Comparison of ENCODE assay signal across 9 cellular contexts in the genomic region with DNA sequence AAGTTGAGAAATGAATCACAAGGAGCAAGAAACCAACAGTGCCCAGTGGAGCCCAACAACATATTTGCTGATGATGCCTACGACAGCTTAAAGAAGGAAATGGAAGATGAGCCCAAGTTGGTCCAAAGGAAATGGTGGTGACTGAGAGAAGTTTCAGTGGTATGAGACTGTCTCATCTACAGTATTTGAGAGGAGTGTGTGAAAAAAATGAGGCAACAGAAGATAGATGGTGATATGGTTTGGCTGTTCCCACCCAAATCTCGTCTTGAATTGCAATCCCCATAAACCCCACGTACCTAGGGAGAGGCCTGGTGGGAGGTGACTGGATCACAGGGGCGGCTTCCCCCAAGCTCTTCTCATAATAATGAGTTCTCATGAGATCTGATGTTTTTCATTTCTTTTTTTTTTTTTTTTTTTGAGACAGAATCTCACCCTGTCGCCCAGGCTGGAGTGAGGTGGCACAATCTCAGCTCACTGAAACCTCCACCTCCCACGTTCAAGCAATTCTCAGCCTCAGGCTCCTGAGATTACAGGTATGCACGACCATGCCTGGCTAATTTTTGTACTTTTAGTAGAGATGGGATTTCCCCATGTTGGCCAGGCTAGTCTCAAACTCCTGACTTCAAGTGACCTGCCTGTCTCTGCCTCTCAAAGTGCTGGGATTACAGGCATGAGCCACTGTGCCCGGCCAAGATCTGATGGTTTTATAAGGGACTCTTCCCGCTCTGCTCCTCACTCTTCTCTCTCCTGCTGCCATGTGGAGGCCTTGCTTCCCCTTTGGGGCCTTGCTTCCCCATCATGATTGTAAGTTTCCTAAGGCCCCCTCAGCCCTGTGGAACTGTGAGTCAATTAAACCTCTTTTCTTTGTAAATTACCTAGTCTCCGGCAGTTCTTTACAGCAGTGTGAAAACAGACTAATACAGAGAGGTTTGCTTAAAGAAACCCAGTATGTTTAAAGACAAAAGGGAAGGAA. TPM values are rescaled to one million over a fixed set of nuclear protein-coding genes. Genes with fewer than 3 reads are reported as not detected.
DNase-seq lines count a peak whose midpoint lies in the region; ATAC-seq and TF ChIP-seq lines count a peak whose summit lies in the region.
"Had no signal": no experiment of that assay in that cellular context is flagged by ENCODE, and none has a peak within 500 bp of the region (broad histone marks: within the 10 kb centered on the region; RNA-seq: fewer than 3 reads in every experiment).

No MANE protein-coding gene starts in this region.

- CTCF ChIA-PET in RWPE1 (lab: Yijun Ruan, JAX): interaction anchor here (0.7 kb wide), 1 partner anchor 200 kb away, joined by 5 read pairs; no protein-coding TSS in a partner anchor

- H3K27ac ChIP-seq in WERI-Rb-1 (no peak overlapping the region), RWPE1 (no peak overlapping the region)

- no peak overlapping the region for H3K27ac Mint-ChIP-seq in endothelial cell (ENCODE audit: unreplicated experiment)

- H3K4me3 ChIP-seq in GM12875 (ENCODE audit: low read depth, low read length) (peak overlapping the region; percentile 16), WERI-Rb-1 (ENCODE audit: low read depth, low read length) (no peak overlapping the region)

- TF ChIP-seq CTCF in GM12875 (IDR thresholded peaks at IDR 0.05; ENCODE audit: borderline replicate concordance, insufficient read depth, low read depth, low read length) (no peak), endothelial cell (IDR thresholded peaks at IDR 0.05; ENCODE audit: unreplicated experiment) (no peak), WERI-Rb-1 (IDR thresholded peaks at IDR 0.05; ENCODE audit: low read depth, low read length) (no peak), RWPE1 (conservative IDR thresholded peaks at IDR 0.05; ENCODE audit: low read depth) (no peak)

- H3K27me3 Mint-ChIP-seq in endothelial cell (ENCODE audit: unreplicated experiment): peaks cover 2% of the 10 kb centered on the region

- no peaks in the 10 kb centered on the region for H3K9me3 Mint-ChIP-seq in endothelial cell (ENCODE audit: unreplicated experiment)

- H3K36me3 ChIP-seq in WERI-Rb-1: peaks cover 50% of the 10 kb centered on the region

- no peak for DNase-seq in endothelial cell (ENCODE audit: low spot score)
- no peak for DNase-seq in WERI-Rb-1
- DNase-seq in RWPE1 (ENCODE audit: low spot score): no peak
- no peak for DNase-seq in retina
- DNase-seq in SW480 (ENCODE audit: low spot score): no peak

- H3K4me3 Mint-ChIP-seq in endothelial cell (ENCODE audit: unreplicated experiment): peak overlapping the region; percentile 15

- peak; percentile 77 for ATAC-seq in GM21423 (IDR thresholded peaks at IDR 0.05; ENCODE audit: unreplicated experiment)
- ATAC-seq in HG03520 (IDR thresholded peaks at IDR 0.05; ENCODE audit: unreplicated experiment): peak; percentile 59

- H3K9me3 ChIP-seq in WERI-Rb-1 (ENCODE audit: severe bottlenecking): no peaks in the 10 kb centered on the region

- POLR2A ChIA-PET in RWPE1 (lab: Yijun Ruan, JAX; ENCODE audit: low non-redundant PET): no interaction called here

- H3K27me3 ChIP-seq in WERI-Rb-1 (ENCODE audit: insufficient read depth, low read depth, severe bottlenecking): no peaks in the 10 kb centered on the region

- H3K36me3 Mint-ChIP-seq in endothelial cell (ENCODE audit: low read depth, unreplicated experiment): peaks cover 30% of the 10 kb centered on the region

- no peaks in the 10 kb centered on the region for H3K4me1 Mint-ChIP-seq in endothelial cell (ENCODE audit: unreplicated experiment)

RNA-seq across cellular contexts. Expression of gene EFCAB9, which starts 30.2 kb away (rescaled TPM):
- total RNA-seq in endothelial cell (ENCODE audit: unreplicated experiment): not detected
- total RNA-seq: mononuclear cell had no signal

RNA-seq across cellular contexts. Expression of gene STK10, which starts 36.2 kb away (rescaled TPM):
- 69.3 TPM for total RNA-seq in endothelial cell (ENCODE audit: unreplicated experiment)

RNA-seq across cellular contexts. Expression of gene UBTD2, which starts 59.4 kb away (rescaled TPM):
- 38.8 TPM for total RNA-seq in endothelial cell (ENCODE audit: unreplicated experiment)
